8 cellular contexts compared by ENCODE assay signal in genomic region chr6:169724554-169725269, GRCh38. TPM values are rescaled to one million over a fixed set of nuclear protein-coding genes. Genes with fewer than 3 reads are reported as not detected.
DNase-seq lines count a peak whose midpoint lies in the region; ATAC-seq and TF ChIP-seq lines count a peak whose summit lies in the region.

No MANE protein-coding gene starts in this region.

- peaks cover 11% of the 10 kb centered on the region for H3K27me3 Mint-ChIP-seq in neural progenitor cell (ENCODE audit: insufficient read depth, low read depth)

- ATAC-seq in GM18909 (IDR thresholded peaks at IDR 0.05; ENCODE audit: poor library complexity, unreplicated experiment) (peak; percentile 45), HG03159 (IDR thresholded peaks at IDR 0.05; ENCODE audit: unreplicated experiment) (peak; percentile 39)

- 4% methylated on average over 14 of the region's 88 CpGs for WGBS in suprapubic skin

- peaks cover 31% of the 10 kb centered on the region for H3F3A ChIP-seq in neural progenitor cell (ENCODE audit: low read depth)

- no peak for TF ChIP-seq POLR2A in suprapubic skin (IDR thresholded peaks at IDR 0.05)

- H3K4me2 ChIP-seq in neural progenitor cell: peak overlapping the region; percentile 85

- H3K27me3 ChIP-seq in neural progenitor cell (no peaks in the 10 kb centered on the region), suprapubic skin (no peaks in the 10 kb centered on the region)

- H3K4me1 ChIP-seq in neural progenitor cell: peaks cover 31% of the 10 kb centered on the region
- H3K4me1 ChIP-seq in suprapubic skin: peaks cover 28% of the 10 kb centered on the region

- no peaks in the 10 kb centered on the region for H3K9me3 ChIP-seq in neural progenitor cell (ENCODE audit: low read depth)
- H3K9me3 ChIP-seq in suprapubic skin: no peaks in the 10 kb centered on the region

- peak overlapping the region; percentile 80 for H2AFZ ChIP-seq in neural progenitor cell (replicated peaks)

- TF ChIP-seq CTCF in fibroblast of the aortic adventitia (IDR thresholded peaks at IDR 0.05; ENCODE audit: insufficient read depth, low read length) (no peak), neural progenitor cell (IDR thresholded peaks at IDR 0.05) (no peak), suprapubic skin (IDR thresholded peaks at IDR 0.05) (no peak)

- no peaks in the 10 kb centered on the region for H3K36me3 Mint-ChIP-seq in neural progenitor cell

- H3K4me3 Mint-ChIP-seq in neural progenitor cell: peak overlapping the region; percentile 91

- peak overlapping the region; percentile 98 for H3K27ac ChIP-seq in neural progenitor cell
- peak overlapping the region; percentile 96 for H3K27ac ChIP-seq in suprapubic skin

- peaks cover 44% of the 10 kb centered on the region for H4K20me1 ChIP-seq in neural progenitor cell (ENCODE audit: low read depth)

- no peaks in the 10 kb centered on the region for H3K36me3 ChIP-seq in neural progenitor cell
- H3K36me3 ChIP-seq in suprapubic skin: no peaks in the 10 kb centered on the region

- DNase-seq in AG20443 (ENCODE audit: low spot score) (peak; percentile 57), fibroblast of the aortic adventitia (ENCODE audit: low read depth) (peak; percentile 18), neural progenitor cell (ENCODE audit: low spot score) (no peak), suprapubic skin (ENCODE audit: low spot score in 2 of 2) (peak; percentile 72 to 80)
- DNase-seq in activated effector memory CD4-positive, alpha-beta T cell treated with Interleukin-2 at 50 U/mL for 16 hours: peak; percentile 59

- peak overlapping the region; percentile 98 for H3K27ac Mint-ChIP-seq in neural progenitor cell

- TF ChIP-seq EP300 in suprapubic skin (IDR thresholded peaks at IDR 0.05): no peak

- H3K4me3 ChIP-seq in fibroblast of the aortic adventitia (ENCODE audit: low read depth, low read length) (peak overlapping the region; percentile 64), neural progenitor cell (peak overlapping the region; percentile 67), suprapubic skin (peak overlapping the region; percentile 91)

- peaks cover 55% of the 10 kb centered on the region for H3K79me2 ChIP-seq in neural progenitor cell (ENCODE audit: low read depth)

- peaks cover 2% of the 10 kb centered on the region for H3K9me3 Mint-ChIP-seq in neural progenitor cell

- peaks cover 34% of the 10 kb centered on the region for H3K4me1 Mint-ChIP-seq in neural progenitor cell

- peak overlapping the region; percentile 67 for H3K9ac ChIP-seq in neural progenitor cell

TF ChIP-seq in PFSK-1, 5 proteins besides CTCF, POLR2A, EP300 and RAD21:
- peak; percentile 79 for TF ChIP-seq FOXP2 (optimal IDR thresholded peaks at IDR 0.05; ENCODE audit: borderline replicate concordance, extremely low read depth, extremely low read length, insufficient read depth)
- TF ChIP-seq POLR2AphosphoS5 (IDR thresholded peaks at IDR 0.05; ENCODE audit: low read depth, low read length): no peak; the same call in 1 of the 2 replicates

RNA-seq across cellular contexts. Expression of gene PHF10, which starts 0.4 kb away (rescaled TPM):
- polyA plus RNA-seq in PFSK-1 (2012; ENCODE audit: insufficient read length, low read depth): 24.7 TPM
- total RNA-seq in fibroblast of the aortic adventitia (ENCODE audit: low replicate concordance) (10.5 and 18.9 TPM in 2 replicates), neural progenitor cell (ENCODE audit: low replicate concordance) (25.6 and 43.0 TPM in 2 replicates), suprapubic skin (10 to 100 TPM; 41.5 to 93.1 (median 47.8) TPM)

RNA-seq across cellular contexts. Expression of gene C6orf120, which starts 22.8 kb away (rescaled TPM):
- polyA plus RNA-seq in PFSK-1 (2012; ENCODE audit: insufficient read length, low read depth): 25.8 TPM
- 47.2 and 57.1 TPM in 2 replicates for total RNA-seq in fibroblast of the aortic adventitia (ENCODE audit: low replicate concordance)
- total RNA-seq in neural progenitor cell (ENCODE audit: low replicate concordance): 38.8 and 42.4 TPM in 2 replicates
- 10 to 100 TPM; 19.4 to 23.1 (median 20.1) TPM for total RNA-seq in suprapubic skin

RNA-seq across cellular contexts. Expression of gene WDR27, which starts 22.9 kb away (rescaled TPM):
- 47.4 TPM for polyA plus RNA-seq in PFSK-1 (2012; ENCODE audit: insufficient read length, low read depth)
- 19.9 and 36.8 TPM in 2 replicates for total RNA-seq in fibroblast of the aortic adventitia (ENCODE audit: low replicate concordance)
- 69.0 and 89.0 TPM in 2 replicates for total RNA-seq in neural progenitor cell (ENCODE audit: low replicate concordance)
- total RNA-seq in suprapubic skin: 10 to 100 TPM; 17.3 to 59.4 (median 26.6) TPM

RNA-seq across cellular contexts. Expression of gene DYNLT2, which starts 26.7 kb away (rescaled TPM):
- 0.18 TPM for polyA plus RNA-seq in PFSK-1 (2012; ENCODE audit: insufficient read length, low read depth)
- 1.7 and 2.0 TPM in 2 replicates for total RNA-seq in fibroblast of the aortic adventitia (ENCODE audit: low replicate concordance)
- 3.3 and 4.7 TPM in 2 replicates for total RNA-seq in neural progenitor cell (ENCODE audit: low replicate concordance)
- 1 to 10 TPM; 1.3 to 4.0 (median 2.2) TPM for total RNA-seq in suprapubic skin

RNA-seq across cellular contexts. Expression of gene ERMARD, which starts 26.7 kb away (rescaled TPM):
- polyA plus RNA-seq in PFSK-1 (2012; ENCODE audit: insufficient read length, low read depth): 19.4 TPM
- total RNA-seq in fibroblast of the aortic adventitia (ENCODE audit: low replicate concordance) (15.0 and 18.3 TPM in 2 replicates), neural progenitor cell (ENCODE audit: low replicate concordance) (23.9 and 31.4 TPM in 2 replicates), suprapubic skin (10 to 100 TPM; 14.6 to 49.1 (median 20.4) TPM)
